8 cellular contexts compared by ENCODE assay signal in genomic region chr2:161273038-161273760, GRCh38. TPM values are rescaled to one million over a fixed set of nuclear protein-coding genes. Genes with fewer than 3 reads are reported as not detected.
DNase-seq lines count a peak whose midpoint lies in the region; ATAC-seq, FAIRE-seq and TF ChIP-seq lines count a peak whose summit lies in the region.

No MANE protein-coding gene starts in this region.

- peaks cover 1 to 4% of the 10 kb centered on the region in 2 donors for H3K27me3 Mint-ChIP-seq in CD4-positive, alpha-beta memory T cell

- no peaks in the 10 kb centered on the region for H3K36me3 Mint-ChIP-seq in CD4-positive, alpha-beta memory T cell

- CTCF ChIA-PET in CD4-positive, alpha-beta memory T cell (lab: Charles Lee; ENCODE audit: partially characterized antibody): interaction anchor here (0.6 to 7.1 kb wide), 18 partner anchors 8 to 696 kb away, joined by 3 to 103 read pairs (median 4); no protein-coding TSS in a partner anchor

- H3K27ac ChIP-seq in CD4-positive, alpha-beta memory T cell (ENCODE audit: low read depth, low read length): no peak overlapping the region
- H3K27ac ChIP-seq in VCaP (no peak overlapping the region), small intestine (ENCODE audit: low read depth in 1 of 2, low read length in 1 of 2) (no peak overlapping the region)

- POLR2A ChIA-PET in CD4-positive, alpha-beta memory T cell (lab: Charles Lee; ENCODE audit: partially characterized antibody): no interaction called here

- no peak overlapping the region for H3K4me3 Mint-ChIP-seq in CD4-positive, alpha-beta memory T cell

- H3K36me3 ChIP-seq in CD4-positive, alpha-beta memory T cell (ENCODE audit: insufficient read depth, low read length): no peaks in the 10 kb centered on the region
- no peaks in the 10 kb centered on the region for H3K36me3 ChIP-seq in small intestine (ENCODE audit: control insufficient read depth in 2 of 2, insufficient read depth in 2 of 2, low read length in 2 of 2)

- H3K27me3 ChIP-seq in CD4-positive, alpha-beta memory T cell (ENCODE audit: insufficient read depth, low read length): no peaks in the 10 kb centered on the region
- no peaks in the 10 kb centered on the region for H3K27me3 ChIP-seq in small intestine (ENCODE audit: control insufficient read depth in 2 of 2, insufficient read depth in 2 of 2, low read length in 2 of 2)

- FAIRE-seq in small intestine (lab: Jason Lieb, UNC): peak; percentile 41

- intact Hi-C loops in CD4-positive, alpha-beta memory T cell (cut with micrococcal nuclease): loop anchor here (1.0 to 10.0 kb wide), 6 partner anchors 22 to 1168 kb away; no protein-coding TSS in a partner anchor

- no peak overlapping the region for H3K27ac Mint-ChIP-seq in CD4-positive, alpha-beta memory T cell

- H3K4me1 Mint-ChIP-seq in CD4-positive, alpha-beta memory T cell: peaks cover 0 to 4% (median 2%) of the 10 kb centered on the region in 4 donors

- H3K9me3 ChIP-seq in CD4-positive, alpha-beta memory T cell (ENCODE audit: control insufficient read depth in 1 of 2, low read length in 2 of 2): no peaks in the 10 kb centered on the region
- H3K9me3 ChIP-seq in small intestine (ENCODE audit: control insufficient read depth, low read depth): no peaks in the 10 kb centered on the region

- H3K4me3 ChIP-seq in CD4-positive, alpha-beta memory T cell (ENCODE audit: low read length in 2 of 2): no peak overlapping the region
- no peak overlapping the region for H3K4me3 ChIP-seq in small intestine (ENCODE audit: low read depth in 1 of 2, low read length in 2 of 2)

- ATAC-seq in GM18502 (IDR thresholded peaks at IDR 0.05; ENCODE audit: poor library complexity, unreplicated experiment) (peak; percentile 91), HG02938 (IDR thresholded peaks at IDR 0.05; ENCODE audit: unreplicated experiment) (peak; percentile 80), HG03108 (IDR thresholded peaks at IDR 0.05; ENCODE audit: unreplicated experiment) (no peak)

- DNase-seq in CD4-positive, alpha-beta memory T cell: peak; percentile 39 to 65 (median 58)
- DNase-seq in NCI-H1930 (lab: John Stamatoyannopoulos, UW) (peak; percentile 15 to 34), germinal center (ENCODE audit: low spot score) (peak; percentile 25), small intestine (peak; percentile 61)

- H3K4me1 ChIP-seq in CD4-positive, alpha-beta memory T cell (ENCODE audit: insufficient read depth, low read length): no peaks in the 10 kb centered on the region
- H3K4me1 ChIP-seq in small intestine (ENCODE audit: control insufficient read depth in 2 of 2, insufficient read depth in 1 of 2, low read depth in 1 of 2, low read length in 1 of 2): no peaks in the 10 kb centered on the region

- peak; percentile 75 for TF ChIP-seq CTCF in VCaP (conservative IDR thresholded peaks at IDR 0.05)

- 38 to 45% (median 43%) methylated on average over 5 of the region's 5 CpGs for WGBS in small intestine, 3 donors

- peaks cover 0 to 1% (median 0%) of the 10 kb centered on the region in 8 donors for H3K9me3 Mint-ChIP-seq in CD4-positive, alpha-beta memory T cell

RNA-seq across cellular contexts. Expression of gene PSMD14, which starts 35.0 kb away (rescaled TPM):
- total RNA-seq in CD4-positive, alpha-beta memory T cell: 10 to 100 TPM; 14.1 to 20.0 TPM
- polyA plus RNA-seq in CD4-positive, alpha-beta memory T cell: 10 to 100 TPM; 50.9 to 95.4 TPM
- polyA plus RNA-seq in small intestine: 10 to 100 TPM; 29.5 to 51.0 (median 33.8) TPM
